Comparison of ENCODE assay signal across 36 cellular contexts in the genomic region with DNA sequence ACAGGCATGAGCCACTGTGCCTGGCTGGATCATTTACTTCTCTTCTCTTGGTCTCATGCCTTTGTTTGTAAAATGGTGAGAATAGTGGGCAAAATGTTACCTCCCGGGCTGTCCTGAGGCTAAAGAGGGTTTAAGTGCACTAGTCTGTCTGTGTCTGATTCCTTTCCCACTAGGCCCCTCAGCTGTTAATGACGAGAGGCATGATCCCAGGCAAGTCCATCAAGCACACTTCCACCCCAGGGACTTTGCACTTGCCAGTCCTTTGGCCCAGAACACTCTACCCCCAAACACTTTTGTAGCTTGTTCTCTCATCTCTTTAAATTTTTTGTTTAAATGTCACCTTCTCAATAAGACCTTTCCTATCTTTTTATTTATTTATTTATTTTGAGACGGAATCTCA.
"Had no signal": no experiment of that assay in that cellular context is flagged by ENCODE, and none has a peak within 500 bp of the region (broad histone marks: within the 10 kb centered on the region; RNA-seq: fewer than 3 reads in every experiment).

No MANE protein-coding gene starts in this region.

- H3K36me3 ChIP-seq: brain microvascular endothelial cell, SJCRH30 had no signal

- H3K27me3 Mint-ChIP-seq: activated CD4-positive, alpha-beta memory T cell treated with anti-CD3 and anti-CD28 coated beads, Interleukin-2, amount 10 ng/mL, durations not matched to agents 7 days and 5 days; activated CD4-positive, alpha-beta T cell treated with anti-CD3 and anti-CD28 coated beads for 36 hours; activated CD8-positive, alpha-beta memory T cell treated with anti-CD3 and anti-CD28 coated beads, Interleukin-2, amount 10 ng/mL, durations not matched to agents 7 days and 5 days; activated naive CD4-positive, alpha-beta T cell treated with anti-CD3 and anti-CD28 coated beads, Interleukin-2, amount 10 ng/mL, durations not matched to agents 7 days and 5 days; activated naive CD8-positive, alpha-beta T cell treated with anti-CD3 and anti-CD28 coated beads for 36 hours; activated T-helper 17 cell treated with anti-CD3 and anti-CD28 coated beads, Interleukin-2, amount 50 U/mL, for 72 hours had no signal

- DNase-seq: activated CD4-positive, alpha-beta memory T cell treated with anti-CD3 and anti-CD28 coated beads, Interleukin-2, amount 10 ng/mL, durations not matched to agents 7 days and 5 days; activated CD4-positive, alpha-beta T cell treated with anti-CD3 and anti-CD28 coated beads for 36 hours; activated CD4-positive, alpha-beta T cell treated with anti-CD3 and anti-CD28 coated beads, Interleukin-2, amount 50 U/mL, for 1 hour; activated CD8-positive, alpha-beta memory T cell treated with anti-CD3 and anti-CD28 coated beads for 24 hours; activated CD8-positive, alpha-beta memory T cell treated with anti-CD3 and anti-CD28 coated beads, Interleukin-2, amount 10 ng/mL, durations not matched to agents 7 days and 5 days; activated CD8-positive, alpha-beta memory T cell treated with anti-CD3 and anti-CD28 coated beads, Interleukin-2, amount 50 U/mL, for 48 hours; activated gamma-delta T cell treated with Interleukin-2 at 50 U/mL for 16 hours; activated naive CD4-positive, alpha-beta T cell treated with anti-CD3 and anti-CD28 coated beads, Interleukin-2, amount 10 ng/mL, durations not matched to agents 7 days and 5 days; activated naive CD8-positive, alpha-beta T cell treated with anti-CD3 and anti-CD28 coated beads for 36 hours; activated T-cell treated with anti-CD3 and anti-CD28 coated beads, Interleukin-2, amount 50 U/mL, for 48 hours; amniotic stem cell; brain microvascular endothelial cell; central memory CD4-positive, alpha-beta T cell; Kasumi-1; KG1; NCI-H1092 treated with DMSO at 0.1 percent for 48 hours; NCI-H1417; NCI-H146; NCI-H187; NCI-H2029 treated with DMSO at 0.1 percent for 48 hours; NCI-H2107; NCI-H2171; NCI-H2227 treated with DMSO at 0.1 percent for 48 hours; NCI-H446; NCI-H510A treated with DMSO at 0.1 percent for 48 hours; NCI-H526 treated with DMSO at 0.1 percent for 48 hours; NCI-H774; SHP77; SJCRH30 had no signal

- H3K27me3 ChIP-seq: brain microvascular endothelial cell, SJCRH30 had no signal

- H3K4me1 Mint-ChIP-seq: activated CD4-positive, alpha-beta memory T cell treated with anti-CD3 and anti-CD28 coated beads, Interleukin-2, amount 10 ng/mL, durations not matched to agents 7 days and 5 days; activated CD8-positive, alpha-beta memory T cell treated with anti-CD3 and anti-CD28 coated beads, Interleukin-2, amount 10 ng/mL, durations not matched to agents 7 days and 5 days had no signal

- H3K9me3 ChIP-seq: SJCRH30 had no signal

- H3K9me3 Mint-ChIP-seq: activated T-helper 17 cell treated with anti-CD3 and anti-CD28 coated beads, Interleukin-2, amount 50 U/mL, for 72 hours; T-helper 2 cell treated with Interferon-gamma antibody and Interleukin-4, amounts not matched to agents 5 μg/mL and 100 μg/mL, for 36 hours had no signal

- H3K27ac Mint-ChIP-seq: activated CD4-positive, alpha-beta memory T cell treated with anti-CD3 and anti-CD28 coated beads, Interleukin-2, amount 10 ng/mL, durations not matched to agents 7 days and 5 days; activated CD4-positive, alpha-beta T cell treated with anti-CD3 and anti-CD28 coated beads for 36 hours; activated CD8-positive, alpha-beta memory T cell treated with anti-CD3 and anti-CD28 coated beads, Interleukin-2, amount 10 ng/mL, durations not matched to agents 7 days and 5 days; activated naive CD4-positive, alpha-beta T cell treated with anti-CD3 and anti-CD28 coated beads, Interleukin-2, amount 10 ng/mL, durations not matched to agents 7 days and 5 days; activated naive CD8-positive, alpha-beta T cell treated with anti-CD3 and anti-CD28 coated beads for 36 hours; T-helper 1 cell treated with Interleukin-12 subunit alpha and Interleukin-12 subunit beta and Interleukin-4 antibody, amounts not matched to agents 30 μg/mL and 1 μg/mL, for 36 hours; T-helper 2 cell treated with Interferon-gamma antibody and Interleukin-4, amounts not matched to agents 5 μg/mL and 100 μg/mL, for 36 hours; WTC11 had no signal

- H3K4me3 Mint-ChIP-seq: activated CD4-positive, alpha-beta memory T cell treated with anti-CD3 and anti-CD28 coated beads, Interleukin-2, amount 10 ng/mL, durations not matched to agents 7 days and 5 days; activated CD4-positive, alpha-beta T cell treated with anti-CD3 and anti-CD28 coated beads for 36 hours; activated CD8-positive, alpha-beta memory T cell treated with anti-CD3 and anti-CD28 coated beads, Interleukin-2, amount 10 ng/mL, durations not matched to agents 7 days and 5 days; activated naive CD4-positive, alpha-beta T cell treated with anti-CD3 and anti-CD28 coated beads, Interleukin-2, amount 10 ng/mL, durations not matched to agents 7 days and 5 days; activated naive CD8-positive, alpha-beta T cell treated with anti-CD3 and anti-CD28 coated beads for 36 hours; activated T-helper 17 cell treated with anti-CD3 and anti-CD28 coated beads, Interleukin-2, amount 50 U/mL, for 72 hours; T-helper 1 cell treated with Interleukin-12 subunit alpha and Interleukin-12 subunit beta and Interleukin-4 antibody, amounts not matched to agents 30 μg/mL and 1 μg/mL, for 36 hours; T-helper 2 cell treated with Interferon-gamma antibody and Interleukin-4, amounts not matched to agents 5 μg/mL and 100 μg/mL, for 36 hours; WTC11 had no signal

- H3K4me3 ChIP-seq: SJCRH30, SK-N-MC had no signal

- ATAC-seq: activated CD4-positive, alpha-beta T cell treated with anti-CD3 and anti-CD28 coated beads for 36 hours; activated CD4-positive, CD25-positive, alpha-beta regulatory T cell treated with anti-CD3 and anti-CD28 coated beads, Interleukin-2, amount 50 U/mL, for 24 hours; activated CD8-positive, alpha-beta memory T cell treated with anti-CD3 and anti-CD28 coated beads, Interleukin-2, amount 10 ng/mL, durations not matched to agents 7 days and 5 days; activated T-helper 17 cell treated with anti-CD3 and anti-CD28 coated beads, Interleukin-2, amount 50 U/mL, for 72 hours; Panc1; WTC11 had no signal
